1 cellular context compared by ENCODE assay signal in genomic region chr19:42095814-42096230, GRCh38.
TF ChIP-seq lines count a peak whose summit lies in the region.

No MANE protein-coding gene starts in this region.

TF ChIP-seq in WTC11, 78 proteins besides CTCF, POLR2A, EP300 and RAD21 (continued from another document):
- TF ChIP-seq AFF4 (CRISPR knock-in tag; IDR thresholded peaks at IDR 0.05; ENCODE audit: borderline replicate concordance), result no peak
- TF ChIP-seq RORB (CRISPR knock-in tag; IDR thresholded peaks at IDR 0.05), result no peak
- 0 out of 2 replicates have a peak, but pooled peaks have one; percentile 47 for TF ChIP-seq ZNF232 (CRISPR knock-in tag; IDR thresholded peaks at IDR 0.05)
